Comparison of ENCODE assay signal across 12 cellular contexts in the genomic region with DNA sequence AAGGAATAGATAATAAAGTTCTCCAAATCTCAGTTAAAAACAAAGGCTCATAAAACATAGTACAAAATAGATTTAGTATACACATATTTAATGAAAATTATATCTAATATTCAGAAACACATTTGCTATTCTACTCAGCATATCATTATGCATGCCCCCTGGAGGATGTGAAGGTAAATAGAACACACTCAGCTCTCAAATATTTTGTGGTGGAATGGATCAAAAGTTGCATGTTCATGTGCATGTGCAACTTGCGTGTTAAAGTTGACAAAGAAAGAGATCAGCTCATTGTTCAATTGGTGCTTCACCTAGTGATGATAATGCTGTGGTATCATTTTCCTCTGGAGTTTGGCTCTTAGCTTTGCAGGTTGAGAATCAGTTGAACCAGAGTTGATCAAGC. TPM values are rescaled to one million over a fixed set of nuclear protein-coding genes. Genes with fewer than 3 reads are reported as not detected.
DNase-seq lines count a peak whose midpoint lies in the region; ATAC-seq and TF ChIP-seq lines count a peak whose summit lies in the region.
"Had no signal": no experiment of that assay in that cellular context is flagged by ENCODE, and none has a peak within 500 bp of the region (broad histone marks: within the 10 kb centered on the region; RNA-seq: fewer than 3 reads in every experiment).

No MANE protein-coding gene starts in this region.

- H3K9me3 Mint-ChIP-seq in chondrocyte (ENCODE audit: low read depth), result no peaks in the 10 kb centered on the region
- no peaks in the 10 kb centered on the region for H3K9me3 Mint-ChIP-seq in osteocyte (ENCODE audit: unreplicated experiment)
- H3K9me3 Mint-ChIP-seq: stimulated activated memory B cell treated with anti-CD40 and anti-IgM and Interleukin-4, amounts not matched to agents 10 μg/mL and 1 μg/mL and 100 μg/mL, for 72 hours had no signal

- TF ChIP-seq POLR2A in NB4 (IDR thresholded peaks at IDR 0.05; ENCODE audit: extremely low read depth, insufficient read length), result no peak

- H3K4me3 Mint-ChIP-seq in chondrocyte (ENCODE audit: unreplicated experiment), result no peak overlapping the region
- no peak overlapping the region for H3K4me3 Mint-ChIP-seq in osteocyte (ENCODE audit: unreplicated experiment)
- H3K4me3 Mint-ChIP-seq: stimulated activated memory B cell treated with anti-CD40 and anti-IgM and Interleukin-4, amounts not matched to agents 10 μg/mL and 1 μg/mL and 100 μg/mL, for 72 hours had no signal

- peaks cover 11% of the 10 kb centered on the region for H3K4me1 Mint-ChIP-seq in chondrocyte (ENCODE audit: low read depth)
- H3K4me1 Mint-ChIP-seq in osteocyte (ENCODE audit: unreplicated experiment), result peaks cover 9% of the 10 kb centered on the region

- no peak overlapping the region for H3K4me3 ChIP-seq in NB4 (ENCODE audit: low read depth, low read length)

- TF ChIP-seq CTCF in NB4 (IDR thresholded peaks at IDR 0.05; ENCODE audit: low read depth, low read length) (peak; percentile 12), chondrocyte (IDR thresholded peaks at IDR 0.05) (peak; percentile 74), osteocyte (IDR thresholded peaks at IDR 0.05) (peak; percentile 43)

- peaks cover 9% of the 10 kb centered on the region for H3K27me3 Mint-ChIP-seq in chondrocyte (ENCODE audit: low read depth)
- peaks cover 14% of the 10 kb centered on the region for H3K27me3 Mint-ChIP-seq in osteocyte (ENCODE audit: unreplicated experiment)

- H3K36me3 Mint-ChIP-seq in chondrocyte (ENCODE audit: low read depth), result no peaks in the 10 kb centered on the region
- H3K36me3 Mint-ChIP-seq in osteocyte (ENCODE audit: unreplicated experiment), result no peaks in the 10 kb centered on the region
- H3K36me3 Mint-ChIP-seq: stimulated activated memory B cell treated with anti-CD40 and anti-IgM and Interleukin-4, amounts not matched to agents 10 μg/mL and 1 μg/mL and 100 μg/mL, for 72 hours had no signal

- ATAC-seq in HG02763 (IDR thresholded peaks at IDR 0.05; ENCODE audit: unreplicated experiment), result no peak
- ATAC-seq in GM19463 (IDR thresholded peaks at IDR 0.05; ENCODE audit: unreplicated experiment), result no peak
- ATAC-seq: stimulated activated memory B cell treated with anti-CD40 and anti-IgM and Interleukin-4, amounts not matched to agents 10 μg/mL and 1 μg/mL and 100 μg/mL, for 72 hours had no signal

- peak; percentile 70 for DNase-seq in DMS53 (lab: John Stamatoyannopoulos, UW)
- DNase-seq in DMS53 treated with DMSO at 0.1 percent for 48 hours (lab: John Stamatoyannopoulos, UW; ENCODE audit: unreplicated experiment), result no peak
- no peak for DNase-seq in NB4 (ENCODE audit: low read depth)
- no peak for DNase-seq in chondrocyte (ENCODE audit: low spot score)
- DNase-seq in osteocyte (ENCODE audit: extremely low spot score, unreplicated experiment), result no peak
- DNase-seq in dedifferentiated amniotic fluid mesenchymal stem cell (ENCODE audit: extremely low spot score), result no peak
- DNase-seq: aorta, NCI-H1694 treated with DMSO at 0.1 percent for 48 hours, SIG-M5 had no signal

- H3K27ac Mint-ChIP-seq in chondrocyte (ENCODE audit: unreplicated experiment) (no peak overlapping the region), osteocyte (ENCODE audit: unreplicated experiment) (no peak overlapping the region)
- H3K27ac Mint-ChIP-seq: stimulated activated memory B cell treated with anti-CD40 and anti-IgM and Interleukin-4, amounts not matched to agents 10 μg/mL and 1 μg/mL and 100 μg/mL, for 72 hours had no signal

RNA-seq across cellular contexts. Expression of gene ZNF644, which starts 4.9 kb away (rescaled TPM):
- total RNA-seq in chondrocyte (37.9 to 47.6 TPM (median 46.3 TPM) in 3 replicates), osteocyte (54.7 and 57.4 TPM in 2 replicates)

Comparison
In these comparisons a context has a peak if more than half of its experiments do, and no peak if none do; other contexts are left out.
1. CTCF ChIP-seq: peak in every context shown above with its lines; median percentile 74 in chondrocyte; 43 in osteocyte; 12 in NB4.